8 cellular contexts compared by ENCODE assay signal in the genomic region with DNA sequence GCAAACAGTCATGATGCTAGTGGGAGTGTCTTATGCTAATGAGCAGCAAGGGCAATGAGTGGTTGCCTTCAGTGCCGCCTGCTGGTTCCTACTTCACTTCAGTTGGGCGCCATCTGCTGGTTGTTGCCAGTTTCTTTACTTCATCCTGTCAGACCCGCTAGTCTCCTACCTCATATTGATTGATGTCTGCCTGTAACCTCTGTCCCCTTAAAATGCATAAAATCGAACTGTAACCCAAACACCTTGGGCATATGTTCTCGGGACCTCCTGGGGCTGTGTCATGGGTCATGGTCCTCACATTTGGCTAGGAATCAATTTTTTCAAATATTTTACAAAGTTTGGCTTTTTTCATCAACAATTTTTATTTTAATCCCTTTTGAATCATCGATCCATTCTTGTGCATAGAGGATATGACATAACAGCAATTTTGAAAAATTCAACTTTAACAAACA.
DNase-seq lines count a peak whose midpoint lies in the region; ATAC-seq and TF ChIP-seq lines count a peak whose summit lies in the region.

No MANE protein-coding gene starts in this region.

- H3K36me3 Mint-ChIP-seq in CD8-positive, alpha-beta T cell, result no peaks in the 10 kb centered on the region
- peaks cover 2% of the 10 kb centered on the region for H3K36me3 Mint-ChIP-seq in endodermal cell (ENCODE audit: low read depth)
- H3K36me3 Mint-ChIP-seq in natural killer cell, result no peaks in the 10 kb centered on the region

- CTCF ChIA-PET in CD8-positive, alpha-beta T cell (lab: Charles Lee), result interaction anchor here (1.2 to 1.7 kb wide), 3 partner anchors 9 to 15 kb away, joined by 3 to 6 read pairs (median 5); no protein-coding TSS in a partner anchor

- no peaks in the 10 kb centered on the region for H3K4me1 Mint-ChIP-seq in CD8-positive, alpha-beta T cell (ENCODE audit: low read depth)
- H3K4me1 Mint-ChIP-seq in endodermal cell, result peaks cover 8% of the 10 kb centered on the region
- peaks cover 0 to 6% of the 10 kb centered on the region in 2 donors for H3K4me1 Mint-ChIP-seq in natural killer cell
- H3K4me1 Mint-ChIP-seq in stimulated activated naive CD8-positive, alpha-beta T cell treated with anti-CD3 and anti-CD28 coated beads, Interleukin-15, amount 100 ng/mL, for 72 hours, result peaks cover 8% of the 10 kb centered on the region

- no peak overlapping the region for H3K4me3 Mint-ChIP-seq in CD8-positive, alpha-beta T cell
- no peak overlapping the region for H3K4me3 Mint-ChIP-seq in endodermal cell
- no peak overlapping the region for H3K4me3 Mint-ChIP-seq in natural killer cell
- no peak overlapping the region for H3K4me3 Mint-ChIP-seq in stimulated activated naive CD8-positive, alpha-beta T cell treated with anti-CD3 and anti-CD28 coated beads, Interleukin-15, amount 100 ng/mL, for 72 hours

- peaks cover 40% of the 10 kb centered on the region for H3K27me3 Mint-ChIP-seq in CD8-positive, alpha-beta T cell (ENCODE audit: low read depth)
- H3K27me3 Mint-ChIP-seq in endodermal cell (ENCODE audit: insufficient read depth) (peaks cover 3% of the 10 kb centered on the region), natural killer cell (ENCODE audit: low read depth in 2 of 2) (peaks cover 24 to 44% of the 10 kb centered on the region in 2 donors)
- peaks cover 65% of the 10 kb centered on the region for H3K27me3 Mint-ChIP-seq in stimulated activated naive CD8-positive, alpha-beta T cell treated with anti-CD3 and anti-CD28 coated beads, Interleukin-15, amount 100 ng/mL, for 72 hours

- H3K27ac ChIP-seq in CD8-positive, alpha-beta T cell (ENCODE audit: low read depth, low read length), result no peak overlapping the region
- no peak overlapping the region for H3K27ac ChIP-seq in endodermal cell (ENCODE audit: low read depth, low read length)

- H3K4me3 ChIP-seq in CD8-positive, alpha-beta T cell (ENCODE audit: low read depth, low read length), result no peak overlapping the region
- no peak overlapping the region for H3K4me3 ChIP-seq in endodermal cell (ENCODE audit: low read length)

- WGBS in endodermal cell (ENCODE audit: insufficient coverage in 1 of 2, insufficient read length in 1 of 2), 2 experiments, result 71 to 78% methylated on average over 5 to 6 of the region's 6 CpGs

- intact Hi-C loops in CD8-positive, alpha-beta T cell (cut with DNase I, micrococcal nuclease), result loop anchor here in 1 of 2 experiments (5.0 kb wide), 1 partner anchor 170 kb away; a partner anchor contains a TSS
- intact Hi-C loops in natural killer cell (cut with micrococcal nuclease), result no loop called here

- no peaks in the 10 kb centered on the region for H3K9me3 ChIP-seq in CD8-positive, alpha-beta T cell (ENCODE audit: low read length)
- H3K9me3 ChIP-seq in endodermal cell (ENCODE audit: control insufficient read depth, low read length), result no peaks in the 10 kb centered on the region

- H3K27me3 ChIP-seq in CD8-positive, alpha-beta T cell (ENCODE audit: insufficient read depth, low read length), result no peaks in the 10 kb centered on the region
- H3K27me3 ChIP-seq in endodermal cell (ENCODE audit: control insufficient read depth, insufficient read depth, low read length, poor library complexity, severe bottlenecking), result no peaks in the 10 kb centered on the region

- H3K27ac Mint-ChIP-seq in CD8-positive, alpha-beta T cell, result no peak overlapping the region
- no peak overlapping the region for H3K27ac Mint-ChIP-seq in endodermal cell
- H3K27ac Mint-ChIP-seq in natural killer cell, result no peak overlapping the region
- H3K27ac Mint-ChIP-seq in stimulated activated naive CD8-positive, alpha-beta T cell treated with anti-CD3 and anti-CD28 coated beads, Interleukin-15, amount 100 ng/mL, for 72 hours, result no peak overlapping the region

- peak; percentile 71 for TF ChIP-seq CTCF in CD8-positive, alpha-beta T cell (IDR thresholded peaks at IDR 0.05)
- TF ChIP-seq CTCF in endodermal cell (conservative IDR thresholded peaks at IDR 0.05) (peak; percentile 82), natural killer cell (IDR thresholded peaks at IDR 0.05) (peak; percentile 80)

- H3K9ac ChIP-seq in endodermal cell (ENCODE audit: extremely low read depth, low read length, poor library complexity, severe bottlenecking), result no peak overlapping the region

- ATAC-seq in CD8-positive, alpha-beta T cell, result peak; percentile 100
- ATAC-seq in HG03175 (IDR thresholded peaks at IDR 0.05; ENCODE audit: unreplicated experiment), result peak; percentile 100
- ATAC-seq in natural killer cell, result peak; percentile 98 to 100 (median 100)
- ATAC-seq in stimulated activated naive CD8-positive, alpha-beta T cell treated with anti-CD3 and anti-CD28 coated beads, Interleukin-15, amount 100 ng/mL, for 72 hours, result peak; percentile 99

- no peaks in the 10 kb centered on the region for H3K9me3 Mint-ChIP-seq in CD8-positive, alpha-beta T cell
- H3K9me3 Mint-ChIP-seq in endodermal cell, result peaks cover 10% of the 10 kb centered on the region
- H3K9me3 Mint-ChIP-seq in natural killer cell, result no peaks in the 10 kb centered on the region
- no peaks in the 10 kb centered on the region for H3K9me3 Mint-ChIP-seq in stimulated activated naive CD8-positive, alpha-beta T cell treated with anti-CD3 and anti-CD28 coated beads, Interleukin-15, amount 100 ng/mL, for 72 hours

- peak; percentile 67 to 87 (median 78) for DNase-seq in CD8-positive, alpha-beta T cell
- DNase-seq in GM19238 (ENCODE audit: insufficient read length, low spot score) (peak; percentile 44), NCI-H446 treated with DMSO at 0.1 percent for 48 hours (lab: John Stamatoyannopoulos, UW) (peak; percentile 61), endodermal cell (peak; percentile 93), natural killer cell (peak; percentile 70)
- DNase-seq in activated CD4-positive, alpha-beta T cell treated with anti-CD3 and anti-CD28 coated beads, Interleukin-2, amount 50 U/mL, for 24 hours (ENCODE audit: low read depth in 1 of 2, low spot score in 1 of 2), result peak; percentile 61 to 89
- DNase-seq in stimulated activated naive CD8-positive, alpha-beta T cell treated with anti-CD3 and anti-CD28 coated beads, Interleukin-15, amount 100 ng/mL, for 72 hours, result peak; percentile 77 to 88

- POLR2A ChIA-PET in CD8-positive, alpha-beta T cell (lab: Charles Lee), result no interaction called here

- no peaks in the 10 kb centered on the region for H3K36me3 ChIP-seq in CD8-positive, alpha-beta T cell (ENCODE audit: insufficient read depth, low read length)
- H3K36me3 ChIP-seq in endodermal cell (ENCODE audit: control insufficient read depth, insufficient read depth, low read length), result no peaks in the 10 kb centered on the region

- no peaks in the 10 kb centered on the region for H3K4me1 ChIP-seq in CD8-positive, alpha-beta T cell (ENCODE audit: insufficient read depth, low read length)
- peaks cover 3% of the 10 kb centered on the region for H3K4me1 ChIP-seq in endodermal cell (ENCODE audit: control insufficient read depth, insufficient read depth, low read length)
